ENCODE assay signal across 23 cellular contexts in genomic region chr5:2187687-2188086, GRCh38.
"Had no signal": no experiment of that assay in that cellular context is flagged by ENCODE, and none has a peak within 500 bp of the region (broad histone marks: within the 10 kb centered on the region; RNA-seq: fewer than 3 reads in every experiment).

No MANE protein-coding gene starts in this region.

- H3K27me3 Mint-ChIP-seq: activated B cell treated with CpG ODN at 0.5 μM for 24 hours had no signal

- H3K4me3 ChIP-seq: dorsolateral prefrontal cortex, esophagus squamous epithelium, gastrocnemius medialis, lung, pancreas, right lobe of liver, skin epidermis, testis had no signal

- ATAC-seq: activated CD4-positive, alpha-beta T cell treated with anti-CD3 and anti-CD28 coated beads for 36 hours; gastrocnemius medialis; left colon; naive thymus-derived CD4-positive, alpha-beta T cell; pancreas; right lobe of liver; stimulated activated effector memory CD8-positive, alpha-beta T cell treated with anti-CD3 and anti-CD28 coated beads, Interleukin-12 subunit alpha, Interleukin-12 subunit beta, amount 100 ng/mL, for 72 hours had no signal

- H3K9me3 ChIP-seq: esophagus squamous epithelium, gastrocnemius medialis, pancreas, right lobe of liver, testis had no signal

- H3K27me3 ChIP-seq: gastrocnemius medialis, pancreas, right lobe of liver, testis had no signal

- H3K27ac ChIP-seq: dorsolateral prefrontal cortex, esophagus squamous epithelium, gastrocnemius medialis, pancreas, right lobe of liver, skin epidermis, testis had no signal

- H3K4me1 ChIP-seq: esophagus squamous epithelium, gastrocnemius medialis, pancreas, right lobe of liver had no signal

- H3K27ac Mint-ChIP-seq: activated B cell treated with CpG ODN at 0.5 μM for 24 hours; activated CD4-positive, alpha-beta T cell treated with anti-CD3 and anti-CD28 coated beads for 36 hours; activated naive CD4-positive, alpha-beta T cell treated with anti-CD3 and anti-CD28 coated beads, Interleukin-2, amount 50 U/mL, for 24 hours; brain; endodermal cell; naive thymus-derived CD4-positive, alpha-beta T cell; stimulated activated effector memory CD8-positive, alpha-beta T cell treated with anti-CD3 and anti-CD28 coated beads, Interleukin-12 subunit alpha, Interleukin-12 subunit beta, amount 100 ng/mL, for 72 hours had no signal

- H3K9me3 Mint-ChIP-seq: activated B cell treated with CpG ODN at 0.5 μM for 24 hours; activated naive CD4-positive, alpha-beta T cell treated with anti-CD3 and anti-CD28 coated beads, Interleukin-2, amount 50 U/mL, for 24 hours; endodermal cell; naive thymus-derived CD4-positive, alpha-beta T cell; stimulated activated effector memory CD8-positive, alpha-beta T cell treated with anti-CD3 and anti-CD28 coated beads, Interleukin-12 subunit alpha, Interleukin-12 subunit beta, amount 100 ng/mL, for 72 hours had no signal

- DNase-seq: activated B cell treated with CpG ODN at 0.5 μM for 24 hours; activated CD4-positive, alpha-beta T cell treated with anti-CD3 and anti-CD28 coated beads for 36 hours; activated CD4-positive, alpha-beta T cell treated with anti-CD3 and anti-CD28 coated beads, Interleukin-2, amount 50 U/mL, for 4 hours; activated gamma-delta T cell treated with Interleukin-2 at 50 U/mL for 16 hours; anterior cingulate cortex; endodermal cell; esophagus squamous epithelium; gastrocnemius medialis; hippocampal formation; naive thymus-derived CD4-positive, alpha-beta T cell; stimulated activated CD4-positive, alpha-beta T cell treated with anti-CD3 and anti-CD28 coated beads, Interleukin-2, amount 100 ng/mL, for 24 hours; T-helper 9 cell; testis; trophoblast cell had no signal

- H3K36me3 ChIP-seq: esophagus squamous epithelium, gastrocnemius medialis, pancreas, right lobe of liver had no signal

- H3K4me3 Mint-ChIP-seq: activated B cell treated with CpG ODN at 0.5 μM for 24 hours; activated CD4-positive, alpha-beta T cell treated with anti-CD3 and anti-CD28 coated beads for 36 hours; activated naive CD4-positive, alpha-beta T cell treated with anti-CD3 and anti-CD28 coated beads, Interleukin-2, amount 50 U/mL, for 24 hours; brain; endodermal cell; naive thymus-derived CD4-positive, alpha-beta T cell; stimulated activated effector memory CD8-positive, alpha-beta T cell treated with anti-CD3 and anti-CD28 coated beads, Interleukin-12 subunit alpha, Interleukin-12 subunit beta, amount 100 ng/mL, for 72 hours had no signal

- H3K4me1 Mint-ChIP-seq: activated B cell treated with CpG ODN at 0.5 μM for 24 hours; activated CD4-positive, alpha-beta T cell treated with anti-CD3 and anti-CD28 coated beads for 36 hours; activated naive CD4-positive, alpha-beta T cell treated with anti-CD3 and anti-CD28 coated beads, Interleukin-2, amount 50 U/mL, for 24 hours; stimulated activated effector memory CD8-positive, alpha-beta T cell treated with anti-CD3 and anti-CD28 coated beads, Interleukin-12 subunit alpha, Interleukin-12 subunit beta, amount 100 ng/mL, for 72 hours had no signal

- H3K36me3 Mint-ChIP-seq: activated naive CD4-positive, alpha-beta T cell treated with anti-CD3 and anti-CD28 coated beads, Interleukin-2, amount 50 U/mL, for 24 hours; brain; naive thymus-derived CD4-positive, alpha-beta T cell; stimulated activated effector memory CD8-positive, alpha-beta T cell treated with anti-CD3 and anti-CD28 coated beads, Interleukin-12 subunit alpha, Interleukin-12 subunit beta, amount 100 ng/mL, for 72 hours had no signal
